In genomic region chr7:108455524-108455832, GRCh38 we compare ENCODE assay signal across 8 cellular contexts. TPM values are rescaled to one million over a fixed set of nuclear protein-coding genes. Genes with fewer than 3 reads are reported as not detected.
A peak's percentile ranks its signal among the peaks of the same experiment; 100 is the strongest.
DNase-seq lines count a peak whose midpoint lies in the region; ATAC-seq and TF ChIP-seq lines count a peak whose summit lies in the region.

No MANE protein-coding gene starts in this region.

- ATAC-seq in activated T-cell treated with anti-CD3 and anti-CD28 coated beads, Interleukin-2, amount 50 U/mL, for 72 hours (replicated peaks in 1 of 2), result peak; percentile 22 to 23
- peak; percentile 54 for ATAC-seq in stimulated activated memory B cell treated with anti-CD40 and anti-IgM and Interleukin-4, amounts not matched to agents 10 μg/mL and 1 μg/mL and 100 μg/mL, for 72 hours

- H3K36me3 Mint-ChIP-seq in activated T-cell treated with anti-CD3 and anti-CD28 coated beads, Interleukin-2, amount 50 U/mL, for 72 hours (ENCODE audit: insufficient read depth in 2 of 2), result no peaks in the 10 kb centered on the region
- H3K36me3 Mint-ChIP-seq in stimulated activated memory B cell treated with anti-CD40 and anti-IgM and Interleukin-4, amounts not matched to agents 10 μg/mL and 1 μg/mL and 100 μg/mL, for 72 hours, result no peaks in the 10 kb centered on the region
- H3K36me3 Mint-ChIP-seq in T-helper 2 cell treated with Interferon-gamma antibody and Interleukin-4, amounts not matched to agents 5 μg/mL and 100 μg/mL, for 36 hours (ENCODE audit: low read depth), result peaks cover 2% of the 10 kb centered on the region

- H3K9me3 ChIP-seq in BLaER1 treated with 17β-estradiol and CSF1 and Interleukin-3, amounts not matched to agents 10 nM and 100 nM (replicated peaks in 1 of 11), result no peaks in the 10 kb centered on the region
- H3K9me3 ChIP-seq in iPS DF 6.9 (ENCODE audit: control insufficient read depth, insufficient read depth, low read length), result no peaks in the 10 kb centered on the region

- peaks cover 58 to 68% (median 61%) of the 10 kb centered on the region in 11 experiments for H3K27me3 ChIP-seq in BLaER1 treated with 17β-estradiol and CSF1 and Interleukin-3, amounts not matched to agents 10 nM and 100 nM
- H3K27me3 ChIP-seq in H7 (ENCODE audit: control insufficient read depth, insufficient read depth, low read length), result peaks cover 51% of the 10 kb centered on the region
- peaks cover 20% of the 10 kb centered on the region; the same call in 1 of the 2 replicates for H3K27me3 ChIP-seq in iPS DF 6.9 (ENCODE audit: control insufficient read depth, insufficient read depth, low read length)

- H3K9me3 Mint-ChIP-seq in activated T-cell treated with anti-CD3 and anti-CD28 coated beads, Interleukin-2, amount 50 U/mL, for 72 hours, result no peaks in the 10 kb centered on the region
- H3K9me3 Mint-ChIP-seq in stimulated activated memory B cell treated with anti-CD40 and anti-IgM and Interleukin-4, amounts not matched to agents 10 μg/mL and 1 μg/mL and 100 μg/mL, for 72 hours, result no peaks in the 10 kb centered on the region
- no peaks in the 10 kb centered on the region for H3K9me3 Mint-ChIP-seq in T-helper 2 cell treated with Interferon-gamma antibody and Interleukin-4, amounts not matched to agents 5 μg/mL and 100 μg/mL, for 36 hours

- peaks cover 32% of the 10 kb centered on the region for H3K4me1 Mint-ChIP-seq in activated T-cell treated with anti-CD3 and anti-CD28 coated beads, Interleukin-2, amount 50 U/mL, for 72 hours (ENCODE audit: low read depth)
- peaks cover 10% of the 10 kb centered on the region for H3K4me1 Mint-ChIP-seq in stimulated activated memory B cell treated with anti-CD40 and anti-IgM and Interleukin-4, amounts not matched to agents 10 μg/mL and 1 μg/mL and 100 μg/mL, for 72 hours
- peaks cover 7% of the 10 kb centered on the region for H3K4me1 Mint-ChIP-seq in T-helper 2 cell treated with Interferon-gamma antibody and Interleukin-4, amounts not matched to agents 5 μg/mL and 100 μg/mL, for 36 hours (ENCODE audit: low read depth)

- no CpG with 5 or more reads among the region's 38 CpGs for WGBS in iPS DF 6.9 (ENCODE audit: insufficient coverage, insufficient read length)

- peak overlapping the region; percentile 98 to 100 (median 100) for H3K4me2 ChIP-seq in BLaER1 treated with 17β-estradiol and CSF1 and Interleukin-3, amounts not matched to agents 10 nM and 100 nM

- peak overlapping the region in 5 of 11 experiments; percentile 9 to 45 (median 30); a peak in 7 of 22 replicates for H3K27ac ChIP-seq in BLaER1 treated with 17β-estradiol and CSF1 and Interleukin-3, amounts not matched to agents 10 nM and 100 nM
- no peak overlapping the region for H3K27ac ChIP-seq in iPS DF 6.9 (ENCODE audit: low read length)

- H3K4me3 Mint-ChIP-seq in activated T-cell treated with anti-CD3 and anti-CD28 coated beads, Interleukin-2, amount 50 U/mL, for 72 hours, result peak overlapping the region; percentile 72 to 88
- peak overlapping the region; percentile 78 for H3K4me3 Mint-ChIP-seq in stimulated activated memory B cell treated with anti-CD40 and anti-IgM and Interleukin-4, amounts not matched to agents 10 μg/mL and 1 μg/mL and 100 μg/mL, for 72 hours
- H3K4me3 Mint-ChIP-seq in T-helper 2 cell treated with Interferon-gamma antibody and Interleukin-4, amounts not matched to agents 5 μg/mL and 100 μg/mL, for 36 hours, result no peak overlapping the region

- no peaks in the 10 kb centered on the region for H3K36me3 ChIP-seq in BLaER1 treated with 17β-estradiol and CSF1 and Interleukin-3, amounts not matched to agents 10 nM and 100 nM
- no peaks in the 10 kb centered on the region for H3K36me3 ChIP-seq in H7 (replicated peaks; ENCODE audit: control insufficient read depth, insufficient read depth, low read length)
- no peaks in the 10 kb centered on the region for H3K36me3 ChIP-seq in iPS DF 6.9 (ENCODE audit: control insufficient read depth, insufficient read depth, low read length)

- DNase-seq in H7 (no peak), iPS DF 6.9 (ENCODE audit: low read depth, low spot score) (no peak), erythroblast (lab: John Stamatoyannopoulos, UW) (no peak), NCI-H510A treated with DMSO at 0.1 percent for 48 hours (lab: John Stamatoyannopoulos, UW) (no peak)
- DNase-seq in activated T-cell treated with anti-CD3 and anti-CD28 coated beads, Interleukin-2, amount 50 U/mL, for 72 hours, result peak; percentile 22 to 41
- no peak for DNase-seq in T-helper 2 cell treated with Interferon-gamma antibody and Interleukin-4, amounts not matched to agents 5 μg/mL and 100 μg/mL, for 36 hours (ENCODE audit: low spot score)

- no peak for TF ChIP-seq POLR2A in erythroblast (IDR thresholded peaks at IDR 0.05; ENCODE audit: low read length)

- H3K27me3 Mint-ChIP-seq in activated T-cell treated with anti-CD3 and anti-CD28 coated beads, Interleukin-2, amount 50 U/mL, for 72 hours (ENCODE audit: low read depth), result peaks cover 57% of the 10 kb centered on the region
- peaks cover 46% of the 10 kb centered on the region for H3K27me3 Mint-ChIP-seq in stimulated activated memory B cell treated with anti-CD40 and anti-IgM and Interleukin-4, amounts not matched to agents 10 μg/mL and 1 μg/mL and 100 μg/mL, for 72 hours
- H3K27me3 Mint-ChIP-seq in T-helper 2 cell treated with Interferon-gamma antibody and Interleukin-4, amounts not matched to agents 5 μg/mL and 100 μg/mL, for 36 hours (ENCODE audit: low read depth), result peaks cover 72% of the 10 kb centered on the region

- H3K9ac ChIP-seq in BLaER1 treated with 17β-estradiol and CSF1 and Interleukin-3, amounts not matched to agents 10 nM and 100 nM, result peak overlapping the region; percentile 36 to 71 (median 63); a peak in 21 of 22 replicates

- H3K27ac Mint-ChIP-seq in activated T-cell treated with anti-CD3 and anti-CD28 coated beads, Interleukin-2, amount 50 U/mL, for 72 hours, result no peak overlapping the region
- no peak overlapping the region for H3K27ac Mint-ChIP-seq in stimulated activated memory B cell treated with anti-CD40 and anti-IgM and Interleukin-4, amounts not matched to agents 10 μg/mL and 1 μg/mL and 100 μg/mL, for 72 hours
- no peak overlapping the region for H3K27ac Mint-ChIP-seq in T-helper 2 cell treated with Interferon-gamma antibody and Interleukin-4, amounts not matched to agents 5 μg/mL and 100 μg/mL, for 36 hours

- peak overlapping the region; percentile 62 to 78 (median 68) for H3K4me3 ChIP-seq in BLaER1 treated with 17β-estradiol and CSF1 and Interleukin-3, amounts not matched to agents 10 nM and 100 nM
- peak overlapping the region; percentile 76 for H3K4me3 ChIP-seq in H7 (ENCODE audit: insufficient read depth, low read depth, low read length)
- H3K4me3 ChIP-seq in iPS DF 6.9 (ENCODE audit: low read length), result peak overlapping the region; percentile 92

- peaks cover 5 to 20% (median 17%) of the 10 kb centered on the region in 10 experiments; a peak in 17 of 20 replicates for H3K4me1 ChIP-seq in BLaER1 treated with 17β-estradiol and CSF1 and Interleukin-3, amounts not matched to agents 10 nM and 100 nM
- peaks cover 3% of the 10 kb centered on the region; the same call in 1 of the 2 replicates for H3K4me1 ChIP-seq in iPS DF 6.9 (ENCODE audit: control insufficient read depth, insufficient read depth, low read length)

- peaks cover 0 to 27% (median 11%) of the 10 kb centered on the region in 11 experiments; a peak in 14 of 22 replicates for H4K20me1 ChIP-seq in BLaER1 treated with 17β-estradiol and CSF1 and Interleukin-3, amounts not matched to agents 10 nM and 100 nM

RNA-seq across cellular contexts. Expression of gene NRCAM, which starts 0.8 kb away (rescaled TPM):
- 0.38 and 1.8 TPM in 2 replicates for total RNA-seq in H7 (2014; rRNA removed; shearing (Covaris generic))
- 1 to 10 TPM; 2.5 to 4.1 TPM for total RNA-seq in activated T-cell treated with anti-CD3 and anti-CD28 coated beads, Interleukin-2, amount 50 U/mL, for 72 hours

Comparison
In these comparisons a context has a peak if more than half of its experiments do, and no peak if none do; other contexts are left out.
1. DNase-seq: peak in activated T-cell treated with anti-CD3 and anti-CD28 coated beads, Interleukin-2, amount 50 U/mL, for 72 hours (2 of 2); none in H7 (single experiment), iPS DF 6.9 (single experiment), T-helper 2 cell treated with Interferon-gamma antibody and Interleukin-4, amounts not matched to agents 5 μg/mL and 100 μg/mL, for 36 hours (single experiment), erythroblast (0 of 2) and NCI-H510A treated with DMSO at 0.1 percent for 48 hours (single experiment).
2. Peak in every context shown above with its lines, with median percentiles within 50 percentile points of each other: H3K4me3 ChIP-seq.